ENCODE assay signal across 15 cellular contexts in the genomic region with DNA sequence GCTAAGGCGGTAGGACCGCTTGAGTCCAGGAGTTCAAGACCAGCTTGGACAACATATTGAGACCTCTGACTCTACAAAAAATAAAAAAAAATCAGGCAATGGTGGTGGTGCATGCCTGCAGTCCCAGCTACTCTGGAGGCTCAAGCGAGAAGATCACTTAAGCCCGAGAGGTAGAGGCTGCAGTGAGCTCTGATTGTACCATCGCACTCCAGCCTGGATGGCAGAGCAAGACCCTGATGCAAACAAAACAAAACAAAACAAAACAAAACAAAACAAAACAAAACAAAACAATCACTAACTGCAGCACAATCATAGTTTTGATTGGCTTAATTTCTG. TPM values are rescaled to one million over a fixed set of nuclear protein-coding genes. Genes with fewer than 3 reads are reported as not detected.
DNase-seq lines count a peak whose midpoint lies in the region; ATAC-seq and TF ChIP-seq lines count a peak whose summit lies in the region.
"Had no signal": no experiment of that assay in that cellular context is flagged by ENCODE, and none has a peak within 500 bp of the region (broad histone marks: within the 10 kb centered on the region; RNA-seq: fewer than 3 reads in every experiment).

No MANE protein-coding gene starts in this region.

- H3K4me1 ChIP-seq in muscle layer of duodenum (ENCODE audit: control insufficient read depth in 1 of 2, insufficient read depth in 2 of 2, low read length in 2 of 2): peaks cover 14% of the 10 kb centered on the region in 2 donors

- peak overlapping the region; percentile 41 for H3K27ac ChIP-seq in muscle layer of duodenum (ENCODE audit: low read length)
- H3K27ac ChIP-seq: cardiac muscle cell had no signal

- no peak for TF ChIP-seq CTCF in type B pancreatic cell (conservative IDR thresholded peaks at IDR 0.05)

- peaks cover 63% of the 10 kb centered on the region for H3K4me1 Mint-ChIP-seq in activated naive CD4-positive, alpha-beta T cell treated with anti-CD3 and anti-CD28 coated beads, Interleukin-2, amount 10 ng/mL, durations not matched to agents 7 days and 5 days
- H3K4me1 Mint-ChIP-seq in activated T-helper 2 cell treated with anti-CD3 and anti-CD28 coated beads, Interferon-gamma antibody, Interleukin-2, Interleukin-4, amounts not matched to agents 10 μg/mL and 5 μg/mL and 100 μg/mL, durations not matched to agents 14 hours and 24 hours and 36 hours (ENCODE audit: low read depth): peaks cover 32% of the 10 kb centered on the region
- peaks cover 29% of the 10 kb centered on the region for H3K4me1 Mint-ChIP-seq in type B pancreatic cell (ENCODE audit: unreplicated experiment)

- no peaks in the 10 kb centered on the region for H3K27me3 ChIP-seq in muscle layer of duodenum (ENCODE audit: low read depth, low read length)
- H3K27me3 ChIP-seq: cardiac muscle cell had no signal

- no peak overlapping the region for H3K4me3 ChIP-seq in muscle layer of duodenum (ENCODE audit: low read depth in 1 of 2, low read length in 2 of 2)
- H3K4me3 ChIP-seq: cardiac muscle cell had no signal

- H3K9me3 ChIP-seq in muscle layer of duodenum (ENCODE audit: control insufficient read depth in 1 of 2, low read length in 2 of 2): no peaks in the 10 kb centered on the region

- no peaks in the 10 kb centered on the region for H3K9me3 Mint-ChIP-seq in activated naive CD4-positive, alpha-beta T cell treated with anti-CD3 and anti-CD28 coated beads, Interleukin-2, amount 10 ng/mL, durations not matched to agents 7 days and 5 days
- no peaks in the 10 kb centered on the region for H3K9me3 Mint-ChIP-seq in activated T-helper 2 cell treated with anti-CD3 and anti-CD28 coated beads, Interferon-gamma antibody, Interleukin-2, Interleukin-4, amounts not matched to agents 10 μg/mL and 5 μg/mL and 100 μg/mL, durations not matched to agents 14 hours and 24 hours and 36 hours
- no peaks in the 10 kb centered on the region for H3K9me3 Mint-ChIP-seq in type B pancreatic cell

- H3K36me3 Mint-ChIP-seq in activated naive CD4-positive, alpha-beta T cell treated with anti-CD3 and anti-CD28 coated beads, Interleukin-2, amount 10 ng/mL, durations not matched to agents 7 days and 5 days: peaks cover 13% of the 10 kb centered on the region
- H3K36me3 Mint-ChIP-seq in activated T-helper 2 cell treated with anti-CD3 and anti-CD28 coated beads, Interferon-gamma antibody, Interleukin-2, Interleukin-4, amounts not matched to agents 10 μg/mL and 5 μg/mL and 100 μg/mL, durations not matched to agents 14 hours and 24 hours and 36 hours (ENCODE audit: low read depth): peaks cover 12% of the 10 kb centered on the region
- peaks cover 9% of the 10 kb centered on the region for H3K36me3 Mint-ChIP-seq in type B pancreatic cell

- peaks cover 22% of the 10 kb centered on the region for H3K27me3 Mint-ChIP-seq in activated naive CD4-positive, alpha-beta T cell treated with anti-CD3 and anti-CD28 coated beads, Interleukin-2, amount 10 ng/mL, durations not matched to agents 7 days and 5 days
- no peaks in the 10 kb centered on the region for H3K27me3 Mint-ChIP-seq in activated T-helper 2 cell treated with anti-CD3 and anti-CD28 coated beads, Interferon-gamma antibody, Interleukin-2, Interleukin-4, amounts not matched to agents 10 μg/mL and 5 μg/mL and 100 μg/mL, durations not matched to agents 14 hours and 24 hours and 36 hours (ENCODE audit: low read depth)
- no peaks in the 10 kb centered on the region for H3K27me3 Mint-ChIP-seq in type B pancreatic cell

- CTCF ChIA-PET in activated naive CD4-positive, alpha-beta T cell treated with anti-CD3 and anti-CD28 coated beads, Interleukin-2, amount 10 ng/mL, durations not matched to agents 7 days and 5 days (lab: Charles Lee): interaction anchor here (0.7 to 1.6 kb wide), 2 partner anchors 21 to 170 kb away, joined by 3 to 8 read pairs; no protein-coding TSS in a partner anchor

- H3K27ac Mint-ChIP-seq in activated naive CD4-positive, alpha-beta T cell treated with anti-CD3 and anti-CD28 coated beads, Interleukin-2, amount 10 ng/mL, durations not matched to agents 7 days and 5 days: peak overlapping the region; percentile 90
- peak overlapping the region; percentile 60 for H3K27ac Mint-ChIP-seq in activated T-helper 2 cell treated with anti-CD3 and anti-CD28 coated beads, Interferon-gamma antibody, Interleukin-2, Interleukin-4, amounts not matched to agents 10 μg/mL and 5 μg/mL and 100 μg/mL, durations not matched to agents 14 hours and 24 hours and 36 hours
- H3K27ac Mint-ChIP-seq in type B pancreatic cell: peak overlapping the region; percentile 88

- intact Hi-C loops in activated T-helper 2 cell treated with anti-CD3 and anti-CD28 coated beads, Interferon-gamma antibody, Interleukin-2, Interleukin-4, amounts not matched to agents 10 μg/mL and 5 μg/mL and 100 μg/mL, durations not matched to agents 14 hours and 24 hours and 36 hours (cut with micrococcal nuclease): no loop called here

- ATAC-seq in HG02970 (IDR thresholded peaks at IDR 0.05; ENCODE audit: low FRiP score, unreplicated experiment): no peak

- DNase-seq in activated naive CD4-positive, alpha-beta T cell treated with anti-CD3 and anti-CD28 coated beads, Interleukin-2, amount 10 ng/mL, durations not matched to agents 7 days and 5 days: no peak
- no peak for DNase-seq in activated naive CD4-positive, alpha-beta T cell treated with Interleukin-2 at 50 U/mL for 16 hours
- DNase-seq in activated T-helper 2 cell treated with anti-CD3 and anti-CD28 coated beads, Interferon-gamma antibody, Interleukin-2, Interleukin-4, amounts not matched to agents 10 μg/mL and 5 μg/mL and 100 μg/mL, durations not matched to agents 14 hours and 24 hours and 36 hours (ENCODE audit: low spot score): no peak
- DNase-seq in type B pancreatic cell (ENCODE audit: extremely low spot score, unreplicated experiment) (no peak), hypothalamus (lab: John Stamatoyannopoulos, UW) (no peak)
- no peak for DNase-seq in stimulated activated naive CD4-positive, alpha-beta T cell treated with Interleukin-2 at 50 U/mL for 16 hours (lab: John Stamatoyannopoulos, UW)
- DNase-seq: effector CD8-positive, alpha-beta T cell; islet precursor cell; NCI-H1092 treated with DMSO at 0.1 percent for 48 hours; NCI-H748 treated with DMSO at 0.1 percent for 48 hours; stimulated activated CD4-positive, alpha-beta T cell treated with anti-CD3 and anti-CD28 coated beads, Interleukin-4, amount 100 ng/mL, for 4 hours had no signal

- H3K36me3 ChIP-seq in muscle layer of duodenum (ENCODE audit: control insufficient read depth in 1 of 2, insufficient read depth in 2 of 2, low read length in 2 of 2): peaks cover 2 to 3% of the 10 kb centered on the region in 2 donors
- H3K36me3 ChIP-seq: cardiac muscle cell had no signal

- no peak overlapping the region for H3K4me3 Mint-ChIP-seq in activated naive CD4-positive, alpha-beta T cell treated with anti-CD3 and anti-CD28 coated beads, Interleukin-2, amount 10 ng/mL, durations not matched to agents 7 days and 5 days
- H3K4me3 Mint-ChIP-seq in activated T-helper 2 cell treated with anti-CD3 and anti-CD28 coated beads, Interferon-gamma antibody, Interleukin-2, Interleukin-4, amounts not matched to agents 10 μg/mL and 5 μg/mL and 100 μg/mL, durations not matched to agents 14 hours and 24 hours and 36 hours (ENCODE audit: low read depth): peak overlapping the region; percentile 18
- H3K4me3 Mint-ChIP-seq in type B pancreatic cell: no peak overlapping the region

RNA-seq across cellular contexts. Expression of a gene that starts 2.5 kb away (rescaled TPM):
- 39.7 and 40.8 TPM in 2 replicates for total RNA-seq in activated T-helper 2 cell treated with anti-CD3 and anti-CD28 coated beads, Interferon-gamma antibody, Interleukin-2, Interleukin-4, amounts not matched to agents 10 μg/mL and 5 μg/mL and 100 μg/mL, durations not matched to agents 14 hours and 24 hours and 36 hours
- 28.3 and 36.9 TPM in 2 replicates for total RNA-seq in type B pancreatic cell (ENCODE audit: low replicate concordance)

RNA-seq across cellular contexts. Expression of a gene that starts 12.4 kb away (rescaled TPM):
- total RNA-seq in activated T-helper 2 cell treated with anti-CD3 and anti-CD28 coated beads, Interferon-gamma antibody, Interleukin-2, Interleukin-4, amounts not matched to agents 10 μg/mL and 5 μg/mL and 100 μg/mL, durations not matched to agents 14 hours and 24 hours and 36 hours: not detected in 2 replicates
- total RNA-seq in type B pancreatic cell (ENCODE audit: low replicate concordance): 0.70 TPM in 1 of 2 replicates, not detected in the other
- total RNA-seq: cardiac muscle cell, omental fat pad had no signal
